Comparison of ENCODE assay signal across 16 cellular contexts in genomic region chr20:16708590-16708989, GRCh38. TPM values are rescaled to one million over a fixed set of nuclear protein-coding genes. Genes with fewer than 3 reads are reported as not detected.
DNase-seq lines count a peak whose midpoint lies in the region; ATAC-seq and TF ChIP-seq lines count a peak whose summit lies in the region.
"Had no signal": no experiment of that assay in that cellular context is flagged by ENCODE, and none has a peak within 500 bp of the region (broad histone marks: within the 10 kb centered on the region; RNA-seq: fewer than 3 reads in every experiment).

No MANE protein-coding gene starts in this region.

- peaks cover 1% of the 10 kb centered on the region for H3K27me3 Mint-ChIP-seq in activated CD4-positive, alpha-beta T cell treated with anti-CD3 and anti-CD28 coated beads for 36 hours
- no peaks in the 10 kb centered on the region for H3K27me3 Mint-ChIP-seq in mesothelial cell of epicardium (ENCODE audit: low read depth)

- no peak for TF ChIP-seq CTCF in mesothelial cell of epicardium (IDR thresholded peaks at IDR 0.05; ENCODE audit: unreplicated experiment)
- no peak for TF ChIP-seq CTCF in PC-9 (conservative IDR thresholded peaks at IDR 0.05)
- TF ChIP-seq CTCF in coronary artery (IDR thresholded peaks at IDR 0.05) = no peak

- peak; percentile 12 for ATAC-seq in activated CD4-positive, alpha-beta T cell treated with anti-CD3 and anti-CD28 coated beads for 36 hours
- ATAC-seq in HG02759 (IDR thresholded peaks at IDR 0.05; ENCODE audit: unreplicated experiment) = peak; percentile 9

- no peak for DNase-seq in activated CD4-positive, alpha-beta T cell treated with anti-CD3 and anti-CD28 coated beads for 36 hours
- DNase-seq in activated CD4-positive, alpha-beta T cell treated with anti-CD3 and anti-CD28 coated beads, Interleukin-2, amount 50 U/mL, for 4 hours = no peak
- DNase-seq in NCI-H446 (lab: John Stamatoyannopoulos, UW) = peak; percentile 59 to 83
- DNase-seq in mesothelial cell of epicardium (ENCODE audit: low spot score in 2 of 2, unreplicated experiment in 2 of 2) = no peak
- no peak for DNase-seq in PC-9
- no peak for DNase-seq in nucleus accumbens (lab: John Stamatoyannopoulos, UW)
- no peak for DNase-seq in coronary artery (ENCODE audit: low spot score)
- DNase-seq: ACHN; activated naive CD4-positive, alpha-beta T cell treated with anti-CD3 and anti-CD28 coated beads, Interleukin-2, amount 50 U/mL, for 16 hours; NCI-H748 treated with DMSO at 0.1 percent for 48 hours; Right ventricle myocardium superior; T1000 had no signal

- no peaks in the 10 kb centered on the region for H3K36me3 ChIP-seq in PC-9 (ENCODE audit: low read depth)

- H3K4me2 ChIP-seq in PC-9 = no peak overlapping the region

- H3K27ac Mint-ChIP-seq in activated CD4-positive, alpha-beta T cell treated with anti-CD3 and anti-CD28 coated beads for 36 hours = no peak overlapping the region
- peak overlapping the region; percentile 75 for H3K27ac Mint-ChIP-seq in mesothelial cell of epicardium

- H4K20me1 ChIP-seq in PC-9 (ENCODE audit: insufficient read depth) = no peaks in the 10 kb centered on the region

- CTCF ChIA-PET in activated CD4-positive, alpha-beta T cell treated with anti-CD3 and anti-CD28 coated beads for 36 hours (lab: Charles Lee) = interaction anchor here (0.7 to 1.1 kb wide), 2 partner anchors 9 to 14 kb away, joined by 3 read pairs; no protein-coding TSS in a partner anchor
- CTCF ChIA-PET in PC-9 (lab: Charles Lee) = no interaction called here

- H3K9me3 Mint-ChIP-seq in activated CD4-positive, alpha-beta T cell treated with anti-CD3 and anti-CD28 coated beads for 36 hours (ENCODE audit: low read depth) = no peaks in the 10 kb centered on the region
- H3K9me3 Mint-ChIP-seq in mesothelial cell of epicardium = peaks cover 21% of the 10 kb centered on the region

- no peaks in the 10 kb centered on the region for H3K79me2 ChIP-seq in PC-9 (ENCODE audit: low read depth)

- no peaks in the 10 kb centered on the region for H3K4me1 ChIP-seq in PC-9 (replicated peaks; ENCODE audit: insufficient read depth)

- no TSS peak for BruUV-seq in PC-9 (replicated peaks; lab: Mats Ljungman, UMichigan)

- H2AFZ ChIP-seq in PC-9 = no peak overlapping the region

- POLR2A ChIA-PET in activated CD4-positive, alpha-beta T cell treated with anti-CD3 and anti-CD28 coated beads for 36 hours (lab: Charles Lee) = no interaction called here
- POLR2A ChIA-PET in PC-9 (lab: Charles Lee; ENCODE audit: unreplicated experiment) = no interaction called here

- H3K4me3 Mint-ChIP-seq in activated CD4-positive, alpha-beta T cell treated with anti-CD3 and anti-CD28 coated beads for 36 hours = no peak overlapping the region
- H3K4me3 Mint-ChIP-seq in mesothelial cell of epicardium = no peak overlapping the region

- H3K36me3 Mint-ChIP-seq in activated CD4-positive, alpha-beta T cell treated with anti-CD3 and anti-CD28 coated beads for 36 hours (ENCODE audit: low read depth) = no peaks in the 10 kb centered on the region
- peaks cover 7% of the 10 kb centered on the region for H3K36me3 Mint-ChIP-seq in mesothelial cell of epicardium

- peaks cover 31% of the 10 kb centered on the region for H3K4me1 Mint-ChIP-seq in activated CD4-positive, alpha-beta T cell treated with anti-CD3 and anti-CD28 coated beads for 36 hours
- H3K4me1 Mint-ChIP-seq in mesothelial cell of epicardium = peaks cover 29% of the 10 kb centered on the region

- intact Hi-C loops in activated CD4-positive, alpha-beta T cell treated with anti-CD3 and anti-CD28 coated beads for 36 hours (cut with DNase I, micrococcal nuclease) = no loop called here
- intact Hi-C loops in PC-9 (cut with micrococcal nuclease; ENCODE audit: unreplicated experiment) = no loop called here

- H3F3A ChIP-seq in PC-9 (ENCODE audit: insufficient read depth, low read depth) = no peaks in the 10 kb centered on the region

- H3K9me3 ChIP-seq in PC-9 (ENCODE audit: insufficient read depth, low read depth) = no peaks in the 10 kb centered on the region; the same call in none of the 2 replicates

- peaks cover 15% of the 10 kb centered on the region; the same call in 1 of the 2 replicates for H3K27me3 ChIP-seq in PC-9 (ENCODE audit: insufficient read depth, low read depth)

- H3K4me3 ChIP-seq in PC-9 (no peak overlapping the region), coronary artery (no peak overlapping the region)

- no peak overlapping the region for H3K27ac ChIP-seq in PC-9
- no peak overlapping the region for H3K27ac ChIP-seq in coronary artery
- H3K27ac ChIP-seq: epithelial cell of prostate had no signal

- H3K9me2 ChIP-seq in PC-9 (ENCODE audit: insufficient read depth) = no peaks in the 10 kb centered on the region

RNA-seq across cellular contexts. Expression of gene SNRPB2, which starts 21.2 kb away (rescaled TPM):
- 100 to 1,000 TPM; 122 to 129 TPM for total RNA-seq in activated CD4-positive, alpha-beta T cell treated with anti-CD3 and anti-CD28 coated beads for 36 hours
- total RNA-seq in mesothelial cell of epicardium (63.9 to 70.5 TPM (median 65.2 TPM) in 3 replicates), PC-9 (2021) (44.8 and 57.9 TPM in 2 replicates)

RNA-seq across cellular contexts. Expression of gene OTOR, which starts 39.6 kb away (rescaled TPM):
- not detected for total RNA-seq in activated CD4-positive, alpha-beta T cell treated with anti-CD3 and anti-CD28 coated beads for 36 hours
- total RNA-seq in mesothelial cell of epicardium (not detected in 3 replicates), PC-9 (2021) (not detected in 2 replicates)
- total RNA-seq: kidney epithelial cell, pulmonary artery endothelial cell, Right ventricle myocardium superior had no signal

Comparison
In these comparisons a context has a peak if more than half of its experiments do, and no peak if none do; other contexts are left out.
1. DNase-seq: peak in NCI-H446 (2 of 2); none in activated CD4-positive, alpha-beta T cell treated with anti-CD3 and anti-CD28 coated beads for 36 hours (single experiment), activated CD4-positive, alpha-beta T cell treated with anti-CD3 and anti-CD28 coated beads, Interleukin-2, amount 50 U/mL, for 4 hours (0 of 2), mesothelial cell of epicardium (0 of 2), PC-9 (0 of 2), nucleus accumbens (0 of 56) and coronary artery (single experiment).